Comparison of ENCODE assay signal across 8 cellular contexts in genomic region chr4:155582971-155583437, GRCh38.
A peak's percentile ranks its signal among the peaks of the same experiment; 100 is the strongest.
DNase-seq lines count a peak whose midpoint lies in the region; ATAC-seq, FAIRE-seq and TF ChIP-seq lines count a peak whose summit lies in the region.

No MANE protein-coding gene starts in this region.

- DNase-seq in DMS 273 (lab: John Stamatoyannopoulos, UW; ENCODE audit: unreplicated experiment) (peak; percentile 40), DMS 273 treated with DMSO at 0.1 percent for 48 hours (lab: John Stamatoyannopoulos, UW) (no peak), amniotic epithelial cell (ENCODE audit: low read depth) (peak; percentile 99), mucosa of descending colon (no peak), NCI-H446 (lab: John Stamatoyannopoulos, UW) (no peak), HTR-8/SVneo (ENCODE audit: insufficient read length, low spot score) (no peak)

- peak overlapping the region; percentile 52 for H3K9ac ChIP-seq in Loucy (ENCODE audit: low read depth, low read length, poor library complexity, severe bottlenecking)

- no peak for TF ChIP-seq CTCF in Loucy (conservative IDR thresholded peaks at IDR 0.05; ENCODE audit: low read length)
- no peak for TF ChIP-seq CTCF in mucosa of descending colon (IDR thresholded peaks at IDR 0.05)

- intact Hi-C loops in mucosa of descending colon (cut with DNase I, micrococcal nuclease) = no loop called here

- H3K4me3 ChIP-seq in Loucy (ENCODE audit: low read length, poor library complexity, severe bottlenecking) (peak overlapping the region; percentile 39), mucosa of descending colon (no peak overlapping the region)

- no peaks in the 10 kb centered on the region for H3K36me3 ChIP-seq in Loucy (ENCODE audit: insufficient read depth, low read length)
- no peaks in the 10 kb centered on the region for H3K36me3 ChIP-seq in mucosa of descending colon (ENCODE audit: low read depth)

- no peaks in the 10 kb centered on the region for H3K79me2 ChIP-seq in Loucy (ENCODE audit: insufficient read depth, low read length)

- FAIRE-seq in HTR-8/SVneo (lab: Jason Lieb, UNC) = no peak

- no peaks in the 10 kb centered on the region for H3F3A ChIP-seq in Loucy (ENCODE audit: low read depth)

- H3K4me1 ChIP-seq in Loucy (ENCODE audit: insufficient read depth, low read length, poor library complexity, severe bottlenecking) (peaks cover 46% of the 10 kb centered on the region), mucosa of descending colon (ENCODE audit: low read depth) (no peaks in the 10 kb centered on the region)

- H4K20me1 ChIP-seq in Loucy (ENCODE audit: insufficient read depth, low read length, poor library complexity, severe bottlenecking) = no peaks in the 10 kb centered on the region

- peak overlapping the region; percentile 58 for H3K4me2 ChIP-seq in Loucy (ENCODE audit: low read depth, low read length, poor library complexity, severe bottlenecking)

- ATAC-seq in mucosa of descending colon = peak; percentile 49
- ATAC-seq in HG02938 (IDR thresholded peaks at IDR 0.05; ENCODE audit: unreplicated experiment) = no peak

- H2AFZ ChIP-seq in Loucy (ENCODE audit: low read length) = peak overlapping the region; percentile 82

- H3K9me3 ChIP-seq in Loucy (ENCODE audit: insufficient read depth, low read depth, low read length) (no peaks in the 10 kb centered on the region), mucosa of descending colon (no peaks in the 10 kb centered on the region)

- H3K9me2 ChIP-seq in Loucy (replicated peaks; ENCODE audit: low read depth, low read length) = no peaks in the 10 kb centered on the region

- H3K27me3 ChIP-seq in Loucy (ENCODE audit: insufficient read depth, low read length, poor library complexity, severe bottlenecking) = no peaks in the 10 kb centered on the region

Comparison
In these comparisons a context has a peak if more than half of its experiments do, and no peak if none do; other contexts are left out.
1. DNase-seq: peak in DMS 273 (single experiment) and amniotic epithelial cell (single experiment); none in DMS 273 treated with DMSO at 0.1 percent for 48 hours (single experiment), mucosa of descending colon (0 of 3), NCI-H446 (0 of 2) and HTR-8/SVneo (single experiment).